ENCODE assay signal across 35 cellular contexts in genomic region chr10:56698506-56698905, GRCh38.
A peak's percentile ranks its signal among the peaks of the same experiment; 100 is the strongest.
DNase-seq lines count a peak whose midpoint lies in the region; ATAC-seq, FAIRE-seq and TF ChIP-seq lines count a peak whose summit lies in the region.
"Had no signal": no experiment of that assay in that cellular context is flagged by ENCODE, and none has a peak within 500 bp of the region (broad histone marks: within the 10 kb centered on the region; RNA-seq: fewer than 3 reads in every experiment).

No MANE protein-coding gene starts in this region.

- H3F3A ChIP-seq in OCI-LY1 (ENCODE audit: insufficient read depth, low read length), result no peaks in the 10 kb centered on the region

- no peaks in the 10 kb centered on the region for H3K4me1 Mint-ChIP-seq in activated T-cell treated with anti-CD3 and anti-CD28 coated beads, Interleukin-2, amount 50 U/mL, for 72 hours (ENCODE audit: low read depth)
- H3K4me1 Mint-ChIP-seq: B cell; CD14-positive monocyte; CD4-positive, alpha-beta memory T cell; CD4-positive, CD25-positive, alpha-beta regulatory T cell; CD8-positive, alpha-beta memory T cell had no signal

- BruUV-seq in OCI-LY7 (replicated peaks; lab: Mats Ljungman, UMichigan) (no TSS peak), K562 (replicated peaks; lab: Mats Ljungman, UMichigan) (no TSS peak)

- H3K4me2 ChIP-seq in OCI-LY1 (ENCODE audit: low read length) (no peak overlapping the region), OCI-LY7 (ENCODE audit: low read length) (no peak overlapping the region), K562 (ENCODE audit: insufficient read depth, low read length) (no peak overlapping the region)
- H3K4me2 ChIP-seq: A549; BLaER1; BLaER1 treated with 17β-estradiol and CSF1 and Interleukin-3, amounts not matched to agents 10 nM and 100 nM had no signal

- no peak overlapping the region for H3K4me3 Mint-ChIP-seq in activated T-cell treated with anti-CD3 and anti-CD28 coated beads, Interleukin-2, amount 50 U/mL, for 72 hours
- H3K4me3 Mint-ChIP-seq: B cell; CD14-positive monocyte; CD4-positive, alpha-beta memory T cell; CD4-positive, alpha-beta T cell; CD4-positive, CD25-positive, alpha-beta regulatory T cell; CD8-positive, alpha-beta memory T cell; CD8-positive, alpha-beta T cell had no signal

- H3K36me3 ChIP-seq in OCI-LY1 (ENCODE audit: insufficient read depth, low read length), result no peaks in the 10 kb centered on the region
- no peaks in the 10 kb centered on the region for H3K36me3 ChIP-seq in OCI-LY7 (ENCODE audit: insufficient read depth, low read length)
- no peaks in the 10 kb centered on the region for H3K36me3 ChIP-seq in K562 (ENCODE audit: control insufficient read depth, insufficient read depth, low read length)
- H3K36me3 ChIP-seq: BE2C; BLaER1; BLaER1 treated with 17β-estradiol and CSF1 and Interleukin-3, amounts not matched to agents 10 nM and 100 nM had no signal

- H4K20me1 ChIP-seq in OCI-LY1 (ENCODE audit: insufficient read depth, low read length), result no peaks in the 10 kb centered on the region
- H4K20me1 ChIP-seq in OCI-LY7 (ENCODE audit: insufficient read depth, low read length), result no peaks in the 10 kb centered on the region
- H4K20me1 ChIP-seq in K562 (replicated peaks; ENCODE audit: control insufficient read depth, insufficient read depth, low read length), result no peaks in the 10 kb centered on the region
- H4K20me1 ChIP-seq: BLaER1; BLaER1 treated with 17β-estradiol and CSF1 and Interleukin-3, amounts not matched to agents 10 nM and 100 nM had no signal

- H3K4me3 ChIP-seq in OCI-LY1 (ENCODE audit: low read depth, low read length, poor library complexity, severe bottlenecking) (no peak overlapping the region), OCI-LY7 (ENCODE audit: low read depth, low read length, poor library complexity, severe bottlenecking) (no peak overlapping the region), K562 (no peak overlapping the region)
- H3K4me3 ChIP-seq: A549; BLaER1; BLaER1 treated with 17β-estradiol and CSF1 and Interleukin-3, amounts not matched to agents 10 nM and 100 nM had no signal

- TF ChIP-seq CTCF in OCI-LY1 (IDR thresholded peaks at IDR 0.05; ENCODE audit: low read length) (no peak), OCI-LY7 (conservative IDR thresholded peaks at IDR 0.05; ENCODE audit: low read length) (no peak), K562 (IDR thresholded peaks at IDR 0.05 in 2 of 3, conservative IDR thresholded peaks at IDR 0.05 in 1 of 3; ENCODE audit: insufficient read depth in 2 of 3, low read depth in 1 of 3, low read length in 3 of 3) (no peak)

- intact Hi-C loops in OCI-LY7 (cut with micrococcal nuclease; ENCODE audit: unreplicated experiment) (no loop called here), K562 (cut with micrococcal nuclease) (no loop called here)

- H3K4me1 ChIP-seq in OCI-LY1 (ENCODE audit: insufficient read depth, low read length, severe bottlenecking) (no peaks in the 10 kb centered on the region), OCI-LY7 (ENCODE audit: insufficient read depth, low read length, poor library complexity, severe bottlenecking) (no peaks in the 10 kb centered on the region), K562 (replicated peaks in 1 of 2; ENCODE audit: control insufficient read depth in 2 of 2, insufficient read depth in 2 of 2, low read length in 2 of 2) (no peaks in the 10 kb centered on the region)
- H3K4me1 ChIP-seq: A549; BE2C; BLaER1; BLaER1 treated with 17β-estradiol and CSF1 and Interleukin-3, amounts not matched to agents 10 nM and 100 nM; Caco-2 had no signal

- H3K36me3 Mint-ChIP-seq in activated T-cell treated with anti-CD3 and anti-CD28 coated beads, Interleukin-2, amount 50 U/mL, for 72 hours (ENCODE audit: insufficient read depth in 2 of 2), result no peaks in the 10 kb centered on the region
- H3K36me3 Mint-ChIP-seq: CD14-positive monocyte; CD4-positive, alpha-beta memory T cell; CD4-positive, CD25-positive, alpha-beta regulatory T cell; CD8-positive, alpha-beta memory T cell; CD8-positive, alpha-beta T cell had no signal

- H3K27me3 Mint-ChIP-seq in activated T-cell treated with anti-CD3 and anti-CD28 coated beads, Interleukin-2, amount 50 U/mL, for 72 hours (ENCODE audit: low read depth), result no peaks in the 10 kb centered on the region
- H3K27me3 Mint-ChIP-seq: B cell; CD4-positive, alpha-beta memory T cell; CD4-positive, alpha-beta T cell; CD8-positive, alpha-beta memory T cell had no signal

- no peaks in the 10 kb centered on the region for H3K27me3 ChIP-seq in OCI-LY1 (ENCODE audit: insufficient read depth, low read length)
- H3K27me3 ChIP-seq in K562 (ENCODE audit: control insufficient read depth in 2 of 2, insufficient read depth in 2 of 2, low read length in 2 of 2), result no peaks in the 10 kb centered on the region
- H3K27me3 ChIP-seq: BE2C; BLaER1; BLaER1 treated with 17β-estradiol and CSF1 and Interleukin-3, amounts not matched to agents 10 nM and 100 nM had no signal

- no peak for ATAC-seq in K562
- no peak for ATAC-seq in activated T-cell treated with anti-CD3 and anti-CD28 coated beads, Interleukin-2, amount 50 U/mL, for 72 hours (replicated peaks in 1 of 2)
- ATAC-seq in HG03025 (IDR thresholded peaks at IDR 0.05; ENCODE audit: low FRiP score, unreplicated experiment), result no peak
- ATAC-seq: A549; CD8-positive, alpha-beta T cell had no signal

- TF ChIP-seq RAD21 in K562 (CRISPR knock-in tag; conservative IDR thresholded peaks at IDR 0.05 in 1 of 2, IDR thresholded peaks at IDR 0.05 in 1 of 2), result no peak

- 0% methylated on average over 2 of the region's 2 CpGs for WGBS in K562 (ENCODE audit: insufficient coverage, low coverage, missing lambda C conversion rate)

- H3K9ac ChIP-seq in OCI-LY1 (ENCODE audit: low read length) (no peak overlapping the region), K562 (ENCODE audit: insufficient read depth in 1 of 2, low read depth in 2 of 2, low read length in 2 of 2) (no peak overlapping the region)
- H3K9ac ChIP-seq: BLaER1; BLaER1 treated with 17β-estradiol and CSF1 and Interleukin-3, amounts not matched to agents 10 nM and 100 nM had no signal

- no peaks in the 10 kb centered on the region for H3K79me2 ChIP-seq in OCI-LY1 (ENCODE audit: insufficient read depth, low read length)
- H3K79me2 ChIP-seq in OCI-LY7 (ENCODE audit: insufficient read depth, low read depth, low read length), result no peaks in the 10 kb centered on the region
- no peaks in the 10 kb centered on the region for H3K79me2 ChIP-seq in K562 (ENCODE audit: control insufficient read depth, insufficient read depth, low read length)

- H3K27ac Mint-ChIP-seq in activated T-cell treated with anti-CD3 and anti-CD28 coated beads, Interleukin-2, amount 50 U/mL, for 72 hours, result no peak overlapping the region
- H3K27ac Mint-ChIP-seq: B cell; CD14-positive monocyte; CD4-positive, alpha-beta memory T cell; CD4-positive, alpha-beta T cell; CD4-positive, CD25-positive, alpha-beta regulatory T cell; CD8-positive, alpha-beta memory T cell; CD8-positive, alpha-beta T cell had no signal

- H3K9me3 ChIP-seq in OCI-LY1 (ENCODE audit: low read length), result 0 out of 2 replicates have a peak, but pooled peaks cover 3% of the 10 kb centered on the region
- 0 out of 2 replicates have a peak, but pooled peaks cover 7% of the 10 kb centered on the region for H3K9me3 ChIP-seq in OCI-LY7 (ENCODE audit: low read length)
- H3K9me3 ChIP-seq in K562 (replicated peaks; ENCODE audit: control insufficient read depth, insufficient read depth, low read depth, low read length), result no peaks in the 10 kb centered on the region
- H3K9me3 ChIP-seq: A549; BE2C; BLaER1; BLaER1 treated with 17β-estradiol and CSF1 and Interleukin-3, amounts not matched to agents 10 nM and 100 nM; Caco-2 had no signal

- TF ChIP-seq POLR2A in K562 (conservative IDR thresholded peaks at IDR 0.05), result no peak

- peaks cover 0 to 2% of the 10 kb centered on the region in 2 donors for H3K9me3 Mint-ChIP-seq in activated T-cell treated with anti-CD3 and anti-CD28 coated beads, Interleukin-2, amount 50 U/mL, for 72 hours

- no peak for FAIRE-seq in K562 (lab: Jason Lieb, UNC)
- FAIRE-seq: A204.1, A549, D721Med had no signal

- no peaks in the 10 kb centered on the region for H3K9me2 ChIP-seq in OCI-LY1 (ENCODE audit: low read depth, low read length)
- H3K9me2 ChIP-seq in OCI-LY7 (ENCODE audit: insufficient read depth, low read length), result no peaks in the 10 kb centered on the region

- 0 out of 2 replicates have a peak overlapping the region, but pooled peaks have one; percentile 10 for H2AFZ ChIP-seq in OCI-LY1 (ENCODE audit: low read length)
- H2AFZ ChIP-seq in OCI-LY7 (ENCODE audit: low read length), result peak overlapping the region; percentile 59; the same call in 1 of the 2 replicates
- H2AFZ ChIP-seq in K562 (ENCODE audit: low read depth, low read length), result no peak overlapping the region

- POLR2A ChIA-PET in OCI-LY7 (lab: Charles Lee) (interaction anchor here (0.6 to 1.8 kb wide), 8 partner anchors 9 to 76 kb away, joined by 3 to 5 read pairs (median 3); no protein-coding TSS in a partner anchor), K562 (lab: Yijun Ruan, JAX) (no interaction called here)

- no peak for TF ChIP-seq EP300 in K562 (IDR thresholded peaks at IDR 0.05; ENCODE audit: low read length)

- DNase-seq in OCI-LY7 (ENCODE audit: low spot score) (no peak), K562 (ENCODE audit: extremely low read depth in 1 of 4, low spot score in 3 of 4) (no peak), AG08395 (ENCODE audit: low spot score) (no peak)
- no peak for DNase-seq in activated T-cell treated with anti-CD3 and anti-CD28 coated beads, Interleukin-2, amount 50 U/mL, for 72 hours
- DNase-seq: 8988T; ACHN; AML-193; BE2C; C1 segment of cervical spinal cord; Caco-2; Calu3; CD4-positive, alpha-beta memory T cell; CD4-positive, alpha-beta T cell; CD4-positive, CD25-positive, alpha-beta regulatory T cell; CD8-positive, alpha-beta memory T cell; CD8-positive, alpha-beta T cell; COR-L47; DMS 273 treated with DMSO at 0.1 percent for 48 hours; DMS153; DMS53; DMS79; DMS79 treated with DMSO at 0.1 percent for 48 hours; DND-41; EL had no signal

- H3K9me1 ChIP-seq in K562 (ENCODE audit: control insufficient read depth, insufficient read depth, low read length), result no peaks in the 10 kb centered on the region

- H3K27ac ChIP-seq in OCI-LY1 (ENCODE audit: low read depth, low read length, poor library complexity, severe bottlenecking), result no peak overlapping the region
- no peak overlapping the region for H3K27ac ChIP-seq in OCI-LY7 (ENCODE audit: low read depth, low read length, poor library complexity, severe bottlenecking)
- no peak overlapping the region for H3K27ac ChIP-seq in K562 (ENCODE audit: extremely low read depth, low read depth, low read length)
- H3K27ac ChIP-seq: 22Rv1; A549; BLaER1; BLaER1 treated with 17β-estradiol and CSF1 and Interleukin-3, amounts not matched to agents 10 nM and 100 nM; C4-2B had no signal

- CTCF ChIA-PET in OCI-LY7 (lab: Charles Lee; ENCODE audit: unreplicated experiment) (no interaction called here), K562 (lab: Yijun Ruan, JAX; ENCODE audit: low intra/inter-chr PET ratio) (no interaction called here)

- in situ Hi-C loops in K562 (cut with MboI), result no loop called here

TF ChIP-seq in K562, 482 proteins besides CTCF, POLR2A, EP300 and RAD21:
- TF ChIP-seq ZNF584 (CRISPR knock-in tag; IDR thresholded peaks at IDR 0.05; ENCODE audit: low read depth) (no peak), CEBPG (CRISPR knock-in tag; IDR thresholded peaks at IDR 0.05) (no peak), CEBPG (tag; conservative IDR thresholded peaks at IDR 0.05 in 1 of 2, IDR thresholded peaks at IDR 0.05 in 1 of 2) (peak in 1 of 2 experiments; percentile 88; a peak in 2 of 4 replicates), CEBPB (tag; IDR thresholded peaks at IDR 0.05) (peak; percentile 60; the same call in 1 of the 2 replicates)
